In the genomic region with DNA sequence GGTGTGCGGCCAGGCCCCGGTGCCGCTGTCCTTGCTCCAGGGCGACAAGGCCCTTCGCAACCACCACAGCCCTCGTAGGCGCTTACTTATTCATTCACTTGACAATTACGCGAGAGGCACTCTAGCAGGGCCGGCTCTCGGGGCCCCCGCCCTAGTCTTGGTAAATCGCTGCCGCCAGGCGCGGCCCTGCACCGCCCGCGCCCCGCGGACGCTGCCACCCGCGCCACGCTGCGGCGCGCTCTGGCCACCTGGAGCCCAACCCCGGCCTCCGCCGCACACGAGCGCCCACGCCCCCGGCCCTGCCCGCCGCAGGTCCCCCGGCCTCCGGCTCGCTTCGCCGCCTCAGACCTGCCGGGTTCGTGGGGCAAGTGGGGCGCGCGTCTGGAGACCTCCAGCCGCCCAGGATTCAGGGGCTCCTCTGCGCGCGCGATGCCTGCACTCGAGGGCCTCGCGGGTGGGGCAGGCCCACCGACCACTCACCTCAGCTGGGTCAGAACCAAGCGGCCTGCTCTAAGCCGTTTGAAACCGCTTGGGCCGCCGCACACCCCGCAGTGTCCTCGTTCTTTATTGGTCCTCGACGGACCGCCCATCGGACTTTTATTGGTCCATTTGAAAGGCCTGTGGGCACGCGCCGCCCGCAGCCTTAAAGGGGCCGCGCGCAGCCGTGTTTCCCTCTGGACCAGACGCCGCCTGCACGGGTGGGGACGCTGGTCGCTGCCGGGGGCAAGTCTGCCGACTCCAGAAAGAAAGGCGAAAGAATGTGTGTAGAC, we compare ENCODE assay signal across 8 cellular contexts. TPM values are rescaled to one million over a fixed set of nuclear protein-coding genes. Genes with fewer than 3 reads are reported as not detected.
DNase-seq lines count a peak whose midpoint lies in the region; ATAC-seq and TF ChIP-seq lines count a peak whose summit lies in the region.

Gene CKAP5, minus strand, starts transcription at position 541 of the 770 bp plus-strand sequence. CDS start 25,049 bp downstream, outside the sequence.

- peaks cover 47% of the 10 kb centered on the region for H3K79me2 ChIP-seq in smooth muscle cell (ENCODE audit: low read depth)

- no peaks in the 10 kb centered on the region for H3K36me3 ChIP-seq in smooth muscle cell (ENCODE audit: low read depth)

- peaks cover 7% of the 10 kb centered on the region for H3K36me3 Mint-ChIP-seq in activated B cell treated with CpG ODN at 0.5 μM for 24 hours (ENCODE audit: low read depth)
- H3K36me3 Mint-ChIP-seq in immature natural killer cell = no peaks in the 10 kb centered on the region

- H3K27ac ChIP-seq in smooth muscle cell (ENCODE audit: low read depth) = peak within 1 kb of the TSS; percentile 73

- H2AFZ ChIP-seq in smooth muscle cell (ENCODE audit: low read depth) = peak within 1 kb of the TSS; percentile 94

- H3K27ac Mint-ChIP-seq in activated B cell treated with CpG ODN at 0.5 μM for 24 hours (peak within 1 kb of the TSS; percentile 88), immature natural killer cell (peak within 1 kb of the TSS; percentile 83 to 95 (median 94))

- H3K27me3 Mint-ChIP-seq in activated B cell treated with CpG ODN at 0.5 μM for 24 hours = no peaks in the 10 kb centered on the region
- H3K27me3 Mint-ChIP-seq in immature natural killer cell (ENCODE audit: low read depth in 3 of 3) = peaks cover 8 to 15% (median 10%) of the 10 kb centered on the region in 3 donors

- H3K9me3 Mint-ChIP-seq in activated B cell treated with CpG ODN at 0.5 μM for 24 hours (no peaks in the 10 kb centered on the region), immature natural killer cell (no peaks in the 10 kb centered on the region)

- ATAC-seq in GM18873 (IDR thresholded peaks at IDR 0.05; ENCODE audit: low FRiP score, unreplicated experiment) (peak; percentile 85), HG03135 (IDR thresholded peaks at IDR 0.05; ENCODE audit: unreplicated experiment) (peak; percentile 92), activated B cell treated with CpG ODN at 0.5 μM for 24 hours (ENCODE audit: low read depth) (peak; percentile 88)

- peaks cover 17% of the 10 kb centered on the region for H3K4me1 ChIP-seq in smooth muscle cell (ENCODE audit: low read depth)

- POLR2A ChIA-PET in activated B cell treated with CpG ODN at 0.5 μM for 24 hours (lab: Charles Lee) = interaction anchor here (1.3 to 1.4 kb wide), 2 partner anchors 19 to 999 kb away, joined by 3 to 5 read pairs; no protein-coding TSS in a partner anchor

- WGBS in smooth muscle cell (ENCODE audit: low lambda C conversion rate) = under 1% methylated on average over 60 of the region's 83 CpGs

- H3K4me2 ChIP-seq in smooth muscle cell = peak within 1 kb of the TSS; percentile 92

- peaks cover 37% of the 10 kb centered on the region for H4K20me1 ChIP-seq in smooth muscle cell (ENCODE audit: low read depth)

- TF ChIP-seq CTCF in activated B cell treated with CpG ODN at 0.5 μM for 24 hours (IDR thresholded peaks at IDR 0.05) (no peak), cardiac fibroblast (IDR thresholded peaks at IDR 0.05; ENCODE audit: low read depth, low read length) (no peak), smooth muscle cell (IDR thresholded peaks at IDR 0.05; ENCODE audit: borderline replicate concordance, insufficient read depth, poor library complexity, severe bottlenecking) (no peak)

- H3F3A ChIP-seq in smooth muscle cell (ENCODE audit: low read depth) = no peaks in the 10 kb centered on the region

- H3K9me3 ChIP-seq in smooth muscle cell (replicated peaks; ENCODE audit: low read depth) = no peaks in the 10 kb centered on the region

- peaks cover 33% of the 10 kb centered on the region for H3K4me1 Mint-ChIP-seq in activated B cell treated with CpG ODN at 0.5 μM for 24 hours
- peaks cover 36 to 46% of the 10 kb centered on the region in 2 donors for H3K4me1 Mint-ChIP-seq in immature natural killer cell

- H3K4me3 Mint-ChIP-seq in activated B cell treated with CpG ODN at 0.5 μM for 24 hours (peak within 1 kb of the TSS; percentile 96), immature natural killer cell (peak within 1 kb of the TSS; percentile 97 to 98 (median 97))

- DNase-seq in AG08395 (ENCODE audit: low spot score) (peak; percentile 97), NCI-H2196 treated with DMSO at 0.1 percent for 48 hours (lab: John Stamatoyannopoulos, UW; ENCODE audit: unreplicated experiment) (peak; percentile 83), activated B cell treated with CpG ODN at 0.5 μM for 24 hours (peak; percentile 77), cardiac fibroblast (ENCODE audit: low read depth in 2 of 2) (peak; percentile 91 to 92), immature natural killer cell (peak; percentile 87 to 89 (median 88)), smooth muscle cell (lab: John Stamatoyannopoulos, UW; ENCODE audit: unreplicated experiment) (peak; percentile 60)

- intact Hi-C loops in activated B cell treated with CpG ODN at 0.5 μM for 24 hours (cut with micrococcal nuclease) = loop anchor here (1.0 to 5.0 kb wide), 6 partner anchors 20 to 581 kb away; partner anchors contain the start of genes ARHGAP1, ATG13, CSTPP1 and HARBI1

- peak within 1 kb of the TSS; percentile 82 to 94 for H3K4me3 ChIP-seq in cardiac fibroblast (replicated peaks in 1 of 2; ENCODE audit: low read depth in 2 of 2, low read length in 2 of 2)
- H3K4me3 ChIP-seq in smooth muscle cell = peak within 1 kb of the TSS; percentile 98

- CTCF ChIA-PET in activated B cell treated with CpG ODN at 0.5 μM for 24 hours (lab: Charles Lee) = no interaction called here

- H3K9ac ChIP-seq in smooth muscle cell (ENCODE audit: low read depth) = peak within 1 kb of the TSS; percentile 92

- H3K27me3 ChIP-seq in smooth muscle cell (ENCODE audit: low read depth) = no peaks in the 10 kb centered on the region

RNA-seq across cellular contexts. Expression of gene CKAP5, which starts in this region (rescaled TPM):
- 50.4 and 52.9 TPM in 2 replicates for total RNA-seq in activated B cell treated with CpG ODN at 0.5 μM for 24 hours
- 10 to 100 TPM in 1 of 3 donors, 1 to 10 TPM in 2; 9.1 to 22.1 (median 9.4) TPM for polyA plus RNA-seq in immature natural killer cell
- total RNA-seq in smooth muscle cell = 57.0 and 63.5 TPM in 2 replicates
- polyA plus RNA-seq in smooth muscle cell = 24.5 and 30.7 TPM in 2 replicates

Comparison
In these comparisons a context has a peak if more than half of its experiments do, and no peak if none do; other contexts are left out.
1. Peak in every context shown above with its lines: DNase-seq, ATAC-seq, H3K4me3 ChIP-seq and H3K27ac ChIP-seq.